8 cellular contexts compared by ENCODE assay signal in genomic region chr1:111619635-111620411, GRCh38. TPM values are rescaled to one million over a fixed set of nuclear protein-coding genes. Genes with fewer than 3 reads are reported as not detected.
DNase-seq lines count a peak whose midpoint lies in the region; ATAC-seq and TF ChIP-seq lines count a peak whose summit lies in the region.

TSS of gene RAP1A (plus strand) at chr1:111619789. CDS start at chr1:111691361, 71,572 bp downstream.

- peak; percentile 95 for DNase-seq in GM10266 (ENCODE audit: extremely low spot score)
- DNase-seq in NCI-H146 treated with DMSO at 0.1 percent for 48 hours (lab: John Stamatoyannopoulos, UW; ENCODE audit: unreplicated experiment) = peak; percentile 72
- peak; percentile 85 for DNase-seq in amniotic epithelial cell (ENCODE audit: low read depth)
- peak; percentile 96 to 98 (median 97) for DNase-seq in heart left ventricle
- peak; percentile 86 for DNase-seq in pons (ENCODE audit: low spot score)
- DNase-seq in tibial nerve (ENCODE audit: low spot score in 2 of 2) = peak; percentile 96

- TF ChIP-seq EP300 in tibial nerve (IDR thresholded peaks at IDR 0.05) = peak; percentile 22 to 84

- WGBS in heart left ventricle, 4 donors = 0 to 1% (median 1%) methylated on average over 30 to 77 of the region's 77 CpGs
- 0% methylated on average over 30 to 77 of the region's 77 CpGs for WGBS in tibial nerve, 2 donors

- peak within 1 kb of the TSS; percentile 94 for H3K27ac Mint-ChIP-seq in T-helper 1 cell treated with Interleukin-12 subunit alpha and Interleukin-12 subunit beta and Interleukin-4 antibody, amounts not matched to agents 30 μg/mL and 1 μg/mL, for 36 hours

- H3K4me1 ChIP-seq in heart left ventricle (peaks cover 0 to 83% (median 34%) of the 10 kb centered on the region in 12 donors), tibial nerve (peaks cover 0 to 53% (median 33%) of the 10 kb centered on the region in 4 donors)

- peak; percentile 65 for ATAC-seq in HG02763 (IDR thresholded peaks at IDR 0.05; ENCODE audit: unreplicated experiment)
- ATAC-seq in heart left ventricle = peak; percentile 96 to 98 (median 97)

- TF ChIP-seq POLR2A in heart left ventricle (IDR thresholded peaks at IDR 0.05) (peak in 1 of 2 donors; percentile 79), tibial nerve (IDR thresholded peaks at IDR 0.05) (peak; percentile 57 to 79)

- H3K27me3 ChIP-seq in heart left ventricle = no peaks in the 10 kb centered on the region
- no peaks in the 10 kb centered on the region for H3K27me3 ChIP-seq in tibial nerve

- TF ChIP-seq CTCF in GM10266 (IDR thresholded peaks at IDR 0.05; ENCODE audit: control insufficient read depth, insufficient read depth, low read depth, missing control alignments) = no peak
- TF ChIP-seq CTCF in heart left ventricle (IDR thresholded peaks at IDR 0.05) = no peak
- TF ChIP-seq CTCF in tibial nerve (IDR thresholded peaks at IDR 0.05) = peak in 1 of 5 experiments; percentile 26

- H3K36me3 Mint-ChIP-seq in T-helper 1 cell treated with Interleukin-12 subunit alpha and Interleukin-12 subunit beta and Interleukin-4 antibody, amounts not matched to agents 30 μg/mL and 1 μg/mL, for 36 hours (ENCODE audit: low read depth) = peaks cover 42% of the 10 kb centered on the region

- no peaks in the 10 kb centered on the region for H3K9me3 ChIP-seq in heart left ventricle
- no peaks in the 10 kb centered on the region for H3K9me3 ChIP-seq in tibial nerve

- no peaks in the 10 kb centered on the region for H3K9me3 Mint-ChIP-seq in T-helper 1 cell treated with Interleukin-12 subunit alpha and Interleukin-12 subunit beta and Interleukin-4 antibody, amounts not matched to agents 30 μg/mL and 1 μg/mL, for 36 hours

- H3K4me3 Mint-ChIP-seq in T-helper 1 cell treated with Interleukin-12 subunit alpha and Interleukin-12 subunit beta and Interleukin-4 antibody, amounts not matched to agents 30 μg/mL and 1 μg/mL, for 36 hours = peak within 1 kb of the TSS; percentile 100

- peak within 1 kb of the TSS; percentile 61 to 95 (median 82) for H3K4me3 ChIP-seq in heart left ventricle
- H3K4me3 ChIP-seq in tibial nerve = peak within 1 kb of the TSS; percentile 70 to 95 (median 82)

- no peaks in the 10 kb centered on the region for H3K27me3 Mint-ChIP-seq in T-helper 1 cell treated with Interleukin-12 subunit alpha and Interleukin-12 subunit beta and Interleukin-4 antibody, amounts not matched to agents 30 μg/mL and 1 μg/mL, for 36 hours (ENCODE audit: low read depth)

- H3K36me3 ChIP-seq in heart left ventricle (no peaks in the 10 kb centered on the region), tibial nerve (no peaks in the 10 kb centered on the region)

- intact Hi-C loops in heart left ventricle (cut with DNase I) = loop anchor here in 4 of 10 donors (1.0 to 10.0 kb wide), 6 partner anchors 27 to 111 kb away; no protein-coding TSS in a partner anchor

- H3K27ac ChIP-seq in heart left ventricle (peak within 1 kb of the TSS; percentile 94 to 98 (median 98)), tibial nerve (peak within 1 kb of the TSS; percentile 94 to 99 (median 96))

- peaks cover 63% of the 10 kb centered on the region for H3K4me1 Mint-ChIP-seq in T-helper 1 cell treated with Interleukin-12 subunit alpha and Interleukin-12 subunit beta and Interleukin-4 antibody, amounts not matched to agents 30 μg/mL and 1 μg/mL, for 36 hours (ENCODE audit: low read depth)

RNA-seq across cellular contexts. Expression of gene RAP1A, which starts in this region (rescaled TPM):
- total RNA-seq in heart left ventricle (100 to 1,000 TPM in 4 of 9 donors, 10 to 100 TPM in 5; 52.6 to 134 (median 99.1) TPM), tibial nerve (10 to 100 TPM; 45.5 to 48.7 (median 46.8) TPM)
- polyA plus RNA-seq in heart left ventricle = 10 to 100 TPM; 88.4 to 99.8 TPM

Comparison
In these comparisons a context has a peak if more than half of its experiments do, and no peak if none do; other contexts are left out.
1. Peak in every context shown above with its lines: DNase-seq, ATAC-seq, H3K4me3 ChIP-seq and H3K27ac ChIP-seq.